Comparison of ENCODE assay signal across 28 cellular contexts in the genomic region with DNA sequence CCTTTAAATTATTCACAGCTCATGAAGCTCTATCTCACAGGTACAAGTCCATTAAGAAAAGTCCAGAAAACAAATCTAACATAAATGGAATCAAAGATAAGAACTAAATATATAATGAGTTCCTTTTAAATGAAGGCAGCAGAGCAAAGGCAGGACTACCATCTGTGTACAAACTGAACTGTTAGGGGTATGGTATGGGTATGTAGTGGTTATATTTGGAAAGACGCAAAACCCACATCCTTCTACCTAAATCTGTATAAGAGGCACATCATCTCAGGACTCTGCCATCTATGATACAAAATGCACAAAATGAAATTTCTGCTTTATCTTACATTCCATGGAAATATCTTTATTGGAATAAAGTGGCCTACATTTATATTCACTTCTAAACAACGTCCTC. TPM values are rescaled to one million over a fixed set of nuclear protein-coding genes. Genes with fewer than 3 reads are reported as not detected.
"Had no signal": no experiment of that assay in that cellular context is flagged by ENCODE, and none has a peak within 500 bp of the region (broad histone marks: within the 10 kb centered on the region; RNA-seq: fewer than 3 reads in every experiment).

No MANE protein-coding gene starts in this region.

- H3K4me1 Mint-ChIP-seq: stimulated activated effector memory CD8-positive, alpha-beta T cell treated with anti-CD3 and anti-CD28 coated beads, Interleukin-12 subunit alpha, Interleukin-12 subunit beta, amount 100 ng/mL, for 72 hours; stimulated activated memory B cell treated with anti-CD40 and anti-IgM and Interleukin-4, amounts not matched to agents 10 μg/mL and 1 μg/mL and 100 μg/mL, for 72 hours; stimulated activated naive B cell treated with anti-CD40 and anti-IgM and Interleukin-4, amounts not matched to agents 10 μg/mL and 1 μg/mL and 100 μg/mL, for 72 hours; stimulated activated naive CD8-positive, alpha-beta T cell treated with anti-CD3 and anti-CD28 coated beads, Interleukin-15, amount 100 ng/mL, for 72 hours had no signal

- H3K36me3 Mint-ChIP-seq: stimulated activated effector memory CD8-positive, alpha-beta T cell treated with anti-CD3 and anti-CD28 coated beads, Interleukin-12 subunit alpha, Interleukin-12 subunit beta, amount 100 ng/mL, for 72 hours; stimulated activated memory B cell treated with anti-CD40 and anti-IgM and Interleukin-4, amounts not matched to agents 10 μg/mL and 1 μg/mL and 100 μg/mL, for 72 hours; stimulated activated naive B cell treated with anti-CD40 and anti-IgM and Interleukin-4, amounts not matched to agents 10 μg/mL and 1 μg/mL and 100 μg/mL, for 72 hours; type B pancreatic cell had no signal

- H3K4me3 Mint-ChIP-seq: stimulated activated effector memory CD8-positive, alpha-beta T cell treated with anti-CD3 and anti-CD28 coated beads, Interleukin-12 subunit alpha, Interleukin-12 subunit beta, amount 100 ng/mL, for 72 hours; stimulated activated memory B cell treated with anti-CD40 and anti-IgM and Interleukin-4, amounts not matched to agents 10 μg/mL and 1 μg/mL and 100 μg/mL, for 72 hours; stimulated activated naive B cell treated with anti-CD40 and anti-IgM and Interleukin-4, amounts not matched to agents 10 μg/mL and 1 μg/mL and 100 μg/mL, for 72 hours; stimulated activated naive CD8-positive, alpha-beta T cell treated with anti-CD3 and anti-CD28 coated beads, Interleukin-15, amount 100 ng/mL, for 72 hours; stimulated activated naive CD8-positive, alpha-beta T cell treated with anti-CD3 and anti-CD28 coated beads, Interleukin-15, Interleukin-2, amounts not matched to agents 100 ng/mL and 50 ng/mL, for 24 hours; type B pancreatic cell had no signal

- DNase-seq: stimulated activated CD4-positive, alpha-beta T cell treated with anti-CD3 and anti-CD28 coated beads, Interleukin-2, amount 100 ng/mL, for 48 hours; stimulated activated CD4-positive, alpha-beta T cell treated with anti-CD3 and anti-CD28 coated beads, Interleukin-4, amount 100 ng/mL, for 1 hour; stimulated activated CD4-positive, alpha-beta T cell treated with anti-CD3 and anti-CD28 coated beads, Interleukin-4, amount 100 ng/mL, for 24 hours; stimulated activated CD4-positive, alpha-beta T cell treated with anti-CD3 and anti-CD28 coated beads, Interleukin-4, amount 100 ng/mL, for 4 hours; stimulated activated CD8-positive, alpha-beta memory T cell treated with anti-CD3 and anti-CD28 coated beads, Interleukin-4, amount 100 ng/mL, for 48 hours; stimulated activated naive B cell treated with anti-CD40 and anti-IgM and Interleukin-4, amounts not matched to agents 10 μg/mL and 1 μg/mL and 100 μg/mL, for 72 hours; stimulated activated naive CD4-positive, alpha-beta T cell; stimulated activated naive CD4-positive, alpha-beta T cell treated with Interleukin-2 at 50 U/mL for 16 hours; stimulated activated naive CD8-positive, alpha-beta T cell treated with anti-CD3 and anti-CD28 coated beads, Interleukin-15, amount 100 ng/mL, for 72 hours; stimulated activated naive CD8-positive, alpha-beta T cell treated with anti-CD3 and anti-CD28 coated beads, Interleukin-15, Interleukin-2, amounts not matched to agents 100 U/mL and 50 U/mL, for 24 hours; stomach; substantia nigra; testis; thyroid gland; tibial artery; transverse colon; trophoblast cell; upper lobe of left lung; upper lobe of right lung; uterus had no signal

- H3K4me1 ChIP-seq: stomach, suprapubic skin, testis, thyroid gland, tibial artery, tibial nerve, transverse colon, upper lobe of left lung, upper lobe of right lung, uterus, vagina had no signal

- H3K27me3 ChIP-seq: stomach, suprapubic skin, testis, thyroid gland, tibial artery, tibial nerve, transverse colon, upper lobe of left lung, upper lobe of right lung, uterus, vagina had no signal

- H3K27ac Mint-ChIP-seq: stimulated activated effector memory CD8-positive, alpha-beta T cell treated with anti-CD3 and anti-CD28 coated beads, Interleukin-12 subunit alpha, Interleukin-12 subunit beta, amount 100 ng/mL, for 72 hours; stimulated activated memory B cell treated with anti-CD40 and anti-IgM and Interleukin-4, amounts not matched to agents 10 μg/mL and 1 μg/mL and 100 μg/mL, for 72 hours; stimulated activated naive B cell treated with anti-CD40 and anti-IgM and Interleukin-4, amounts not matched to agents 10 μg/mL and 1 μg/mL and 100 μg/mL, for 72 hours; stimulated activated naive CD8-positive, alpha-beta T cell treated with anti-CD3 and anti-CD28 coated beads, Interleukin-15, amount 100 ng/mL, for 72 hours; stimulated activated naive CD8-positive, alpha-beta T cell treated with anti-CD3 and anti-CD28 coated beads, Interleukin-15, Interleukin-2, amounts not matched to agents 100 ng/mL and 50 ng/mL, for 24 hours; type B pancreatic cell had no signal

- H3K36me3 ChIP-seq: stomach, suprapubic skin, thoracic aorta, thyroid gland, tibial artery, tibial nerve, transverse colon, upper lobe of left lung, upper lobe of right lung, uterus, vagina had no signal

- H3K4me3 ChIP-seq: stomach, suprapubic skin, testis, thoracic aorta, thyroid gland, tibial artery, tibial nerve, transverse colon, upper lobe of left lung, upper lobe of right lung, uterus, vagina had no signal

- H3K9me3 Mint-ChIP-seq: stimulated activated effector memory CD8-positive, alpha-beta T cell treated with anti-CD3 and anti-CD28 coated beads, Interleukin-12 subunit alpha, Interleukin-12 subunit beta, amount 100 ng/mL, for 72 hours; stimulated activated memory B cell treated with anti-CD40 and anti-IgM and Interleukin-4, amounts not matched to agents 10 μg/mL and 1 μg/mL and 100 μg/mL, for 72 hours; stimulated activated naive CD8-positive, alpha-beta T cell treated with anti-CD3 and anti-CD28 coated beads, Interleukin-15, amount 100 ng/mL, for 72 hours; stimulated activated naive CD8-positive, alpha-beta T cell treated with anti-CD3 and anti-CD28 coated beads, Interleukin-15, Interleukin-2, amounts not matched to agents 100 ng/mL and 50 ng/mL, for 24 hours; type B pancreatic cell had no signal

- H3K9me3 ChIP-seq: stomach, suprapubic skin, testis, thoracic aorta, thyroid gland, tibial artery, tibial nerve, transverse colon, upper lobe of left lung, upper lobe of right lung, uterus, vagina had no signal

- ATAC-seq: stimulated activated effector memory CD8-positive, alpha-beta T cell treated with anti-CD3 and anti-CD28 coated beads, Interleukin-12 subunit alpha, Interleukin-12 subunit beta, amount 100 ng/mL, for 72 hours; stimulated activated memory B cell treated with anti-CD40 and anti-IgM and Interleukin-4, amounts not matched to agents 10 μg/mL and 1 μg/mL and 100 μg/mL, for 72 hours; stimulated activated naive B cell treated with anti-CD40 and anti-IgM and Interleukin-4, amounts not matched to agents 10 μg/mL and 1 μg/mL and 100 μg/mL, for 72 hours; stimulated activated naive CD8-positive, alpha-beta T cell treated with anti-CD3 and anti-CD28 coated beads, Interleukin-15, amount 100 ng/mL, for 72 hours; stimulated activated naive CD8-positive, alpha-beta T cell treated with anti-CD3 and anti-CD28 coated beads, Interleukin-15, Interleukin-2, amounts not matched to agents 100 U/mL and 50 U/mL, for 24 hours; upper lobe of right lung had no signal

- H3K27me3 Mint-ChIP-seq: stimulated activated memory B cell treated with anti-CD40 and anti-IgM and Interleukin-4, amounts not matched to agents 10 μg/mL and 1 μg/mL and 100 μg/mL, for 72 hours; stimulated activated naive CD8-positive, alpha-beta T cell treated with anti-CD3 and anti-CD28 coated beads, Interleukin-15, Interleukin-2, amounts not matched to agents 100 ng/mL and 50 ng/mL, for 24 hours; type B pancreatic cell had no signal

- H3K27ac ChIP-seq: stomach, suprapubic skin, testis, thoracic aorta, thyroid gland, tibial artery, tibial nerve, transverse colon, upper lobe of left lung, upper lobe of right lung, uterus, vagina had no signal

RNA-seq across cellular contexts. Expression of a gene that starts 59.9 kb away (rescaled TPM):
- total RNA-seq: upper lobe of right lung had no signal
